Comparison of ENCODE assay signal across 14 cellular contexts in genomic region chr13:74796126-74796643, GRCh38.
"Had no signal": no experiment of that assay in that cellular context is flagged by ENCODE, and none has a peak within 500 bp of the region (broad histone marks: within the 10 kb centered on the region; RNA-seq: fewer than 3 reads in every experiment).

No MANE protein-coding gene starts in this region.

- H3K27me3 ChIP-seq: heart left ventricle, pancreas had no signal

- H3K9me3 Mint-ChIP-seq: activated CD4-positive, alpha-beta T cell treated with anti-CD3 and anti-CD28 coated beads, Interleukin-2, amount 10 ng/mL, durations not matched to agents 24 days and 14 days; memory B cell; T-helper 1 cell treated with Interleukin-12 subunit alpha and Interleukin-12 subunit beta and Interleukin-4 antibody, amounts not matched to agents 30 μg/mL and 1 μg/mL, for 36 hours had no signal

- H3K27ac ChIP-seq: heart left ventricle, pancreas, skin epidermis had no signal

- H3K4me1 ChIP-seq: heart left ventricle, pancreas had no signal

- H3K4me3 ChIP-seq: heart left ventricle, pancreas, skin epidermis had no signal

- DNase-seq: activated CD8-positive, alpha-beta memory T cell treated with anti-CD3 and anti-CD28 coated beads for 24 hours; heart left ventricle; pancreas had no signal

- H3K36me3 Mint-ChIP-seq: activated naive CD4-positive, alpha-beta T cell treated with anti-CD3 and anti-CD28 coated beads, Interleukin-2, amount 50 U/mL, for 24 hours; memory B cell; type B pancreatic cell had no signal

- H3K9me3 ChIP-seq: pancreas had no signal

- ATAC-seq: activated T-helper 17 cell treated with anti-CD3 and anti-CD28 coated beads, Interleukin-2, amount 50 U/mL, for 72 hours; esophagus mucosa; heart left ventricle; left lobe of liver; natural killer cell treated with Interleukin-12 subunit alpha and Interleukin-12 subunit beta and Interleukin-15 and Interleukin-18, amount 100 ng/mL, for 72 hours; pancreas had no signal

- H3K27ac Mint-ChIP-seq: activated CD4-positive, alpha-beta T cell treated with anti-CD3 and anti-CD28 coated beads, Interleukin-2, amount 10 ng/mL, durations not matched to agents 24 days and 14 days; activated naive CD4-positive, alpha-beta T cell treated with anti-CD3 and anti-CD28 coated beads, Interleukin-2, amount 50 U/mL, for 24 hours; activated T-helper 17 cell treated with anti-CD3 and anti-CD28 coated beads, Interleukin-2, amount 50 U/mL, for 72 hours; brain; memory B cell; natural killer cell treated with Interleukin-12 subunit alpha and Interleukin-12 subunit beta and Interleukin-15 and Interleukin-18, amount 100 ng/mL, for 72 hours; T-helper 1 cell treated with Interleukin-12 subunit alpha and Interleukin-12 subunit beta and Interleukin-4 antibody, amounts not matched to agents 30 μg/mL and 1 μg/mL, for 36 hours; type B pancreatic cell had no signal

- H3K36me3 ChIP-seq: heart left ventricle, pancreas had no signal

- H3K27me3 Mint-ChIP-seq: type B pancreatic cell had no signal

- H3K4me1 Mint-ChIP-seq: activated CD4-positive, alpha-beta T cell treated with anti-CD3 and anti-CD28 coated beads, Interleukin-2, amount 10 ng/mL, durations not matched to agents 24 days and 14 days; activated naive CD4-positive, alpha-beta T cell treated with anti-CD3 and anti-CD28 coated beads, Interleukin-2, amount 50 U/mL, for 24 hours; activated T-helper 17 cell treated with anti-CD3 and anti-CD28 coated beads, Interleukin-2, amount 50 U/mL, for 72 hours; brain; memory B cell had no signal

- H3K4me3 Mint-ChIP-seq: activated CD4-positive, alpha-beta T cell treated with anti-CD3 and anti-CD28 coated beads, Interleukin-2, amount 10 ng/mL, durations not matched to agents 24 days and 14 days; activated naive CD4-positive, alpha-beta T cell treated with anti-CD3 and anti-CD28 coated beads, Interleukin-2, amount 50 U/mL, for 24 hours; activated T-helper 17 cell treated with anti-CD3 and anti-CD28 coated beads, Interleukin-2, amount 50 U/mL, for 72 hours; brain; memory B cell; natural killer cell treated with Interleukin-12 subunit alpha and Interleukin-12 subunit beta and Interleukin-15 and Interleukin-18, amount 100 ng/mL, for 72 hours; T-helper 1 cell treated with Interleukin-12 subunit alpha and Interleukin-12 subunit beta and Interleukin-4 antibody, amounts not matched to agents 30 μg/mL and 1 μg/mL, for 36 hours; type B pancreatic cell had no signal
